Comparison of ENCODE assay signal across 14 cellular contexts in genomic region chr5:96324708-96325107, GRCh38.
DNase-seq lines count a peak whose midpoint lies in the region; ATAC-seq and TF ChIP-seq lines count a peak whose summit lies in the region.
"Had no signal": no experiment of that assay in that cellular context is flagged by ENCODE, and none has a peak within 500 bp of the region (broad histone marks: within the 10 kb centered on the region; RNA-seq: fewer than 3 reads in every experiment).

No MANE protein-coding gene starts in this region.

- 9% methylated on average over 2 of the region's 2 CpGs for WGBS in SK-N-SH (ENCODE audit: low lambda C conversion rate)

- H3K4me3 ChIP-seq in SK-N-SH (ENCODE audit: low read depth in 2 of 2, low read length in 1 of 2): no peak overlapping the region
- H3K4me3 ChIP-seq in fibroblast of pulmonary artery (replicated peaks; ENCODE audit: low read depth, low read length): no peak overlapping the region
- H3K4me3 ChIP-seq: adrenal gland, thoracic aorta had no signal

- H3K36me3 ChIP-seq in SK-N-SH (replicated peaks in 1 of 2; ENCODE audit: control insufficient read depth in 1 of 2, insufficient read depth in 2 of 2, low read length in 1 of 2): no peaks in the 10 kb centered on the region
- H3K36me3 ChIP-seq: adrenal gland, thoracic aorta had no signal

- CTCF ChIA-PET in SK-N-SH (lab: Yijun Ruan, JAX): interaction anchor here (1.3 to 1.7 kb wide), 3 partner anchors 9 to 466 kb away, joined by 3 to 4 read pairs (median 3); no protein-coding TSS in a partner anchor

- H4K20me1 ChIP-seq in SK-N-SH (ENCODE audit: insufficient read depth): no peaks in the 10 kb centered on the region

- POLR2A ChIA-PET in SK-N-SH (lab: Yijun Ruan, JAX): no interaction called here

- H3K27ac ChIP-seq in SK-N-SH (ENCODE audit: low read depth in 2 of 2, low read length in 1 of 2): peak overlapping the region in 1 of 2 experiments; percentile 36; a peak in 2 of 4 replicates
- H3K27ac ChIP-seq: adrenal gland, thoracic aorta had no signal

- H3K4me1 ChIP-seq in SK-N-SH (ENCODE audit: control insufficient read depth in 1 of 2, insufficient read depth in 2 of 2, low read depth in 1 of 2, low read length in 1 of 2): peaks cover 8 to 35% of the 10 kb centered on the region in 2 experiments
- H3K4me1 ChIP-seq: adrenal gland had no signal

- no peak overlapping the region for H3K9ac ChIP-seq in SK-N-SH

- peak; percentile 79 for DNase-seq in A172 (ENCODE audit: low spot score)
- DNase-seq in HK-2 (ENCODE audit: unreplicated experiment): peak; percentile 18
- no peak for DNase-seq in SK-N-SH
- peak; percentile 82 for DNase-seq in fibroblast of pulmonary artery (ENCODE audit: low read depth)
- DNase-seq in NCI-H82 treated with DMSO at 0.1 percent for 48 hours (lab: John Stamatoyannopoulos, UW; ENCODE audit: unreplicated experiment): no peak
- DNase-seq in NCI-H1092 (lab: John Stamatoyannopoulos, UW): no peak
- no peak for DNase-seq in CD1c-positive myeloid dendritic cell (ENCODE audit: extremely low spot score)
- DNase-seq: adrenal gland, endodermal cell, GDM1, NCI-H1694 treated with DMSO at 0.1 percent for 48 hours had no signal

- no peaks in the 10 kb centered on the region for H3K79me2 ChIP-seq in SK-N-SH (ENCODE audit: insufficient read depth)

- no peak overlapping the region for H2AFZ ChIP-seq in SK-N-SH (ENCODE audit: low read depth)

- H3K4me2 ChIP-seq in SK-N-SH: no peak overlapping the region

- no peaks in the 10 kb centered on the region for H3K27me3 ChIP-seq in SK-N-SH (ENCODE audit: insufficient read depth)
- H3K27me3 ChIP-seq: adrenal gland had no signal

- TF ChIP-seq EP300 in SK-N-SH (IDR thresholded peaks at IDR 0.05; ENCODE audit: borderline replicate concordance in 1 of 2, low read depth in 1 of 2, low read length in 1 of 2): peak in 1 of 2 experiments; percentile 39; a peak in 1 of 4 replicates

- ATAC-seq in HG02840 (IDR thresholded peaks at IDR 0.05; ENCODE audit: low FRiP score, unreplicated experiment): no peak
- ATAC-seq: sciatic nerve had no signal

- no peaks in the 10 kb centered on the region for H3K9me3 ChIP-seq in SK-N-SH
- H3K9me3 ChIP-seq: adrenal gland, thoracic aorta had no signal

- H3F3A ChIP-seq in SK-N-SH (replicated peaks; ENCODE audit: insufficient read depth): peaks cover 10% of the 10 kb centered on the region

- TF ChIP-seq CTCF in SK-N-SH (IDR thresholded peaks at IDR 0.05) (no peak), fibroblast of pulmonary artery (IDR thresholded peaks at IDR 0.05; ENCODE audit: low read length, missing control alignments) (no peak)

- no peaks in the 10 kb centered on the region for H3K9me2 ChIP-seq in SK-N-SH

- TF ChIP-seq RAD21 in SK-N-SH (IDR thresholded peaks at IDR 0.05; ENCODE audit: low read length): no peak

TF ChIP-seq in SK-N-SH, 30 proteins besides CTCF, POLR2A, EP300 and RAD21:
- TF ChIP-seq FOSL2 (IDR thresholded peaks at IDR 0.05; ENCODE audit: borderline replicate concordance, low read depth): peak; percentile 92
- TF ChIP-seq PBX3 (IDR thresholded peaks at IDR 0.05): peak; percentile 32; the same call in 1 of the 2 replicates
- TF ChIP-seq ELF1 (IDR thresholded peaks at IDR 0.05): no peak
- TF ChIP-seq RCOR1 (IDR thresholded peaks at IDR 0.05; ENCODE audit: low read length): no peak
- TF ChIP-seq GATA2 (CRISPR knock-in tag; IDR thresholded peaks at IDR 0.05): no peak
- TF ChIP-seq JUND (IDR thresholded peaks at IDR 0.05): peak; percentile 79
- peak; percentile 13; the same call in 1 of the 2 replicates for TF ChIP-seq RXRA (IDR thresholded peaks at IDR 0.05; ENCODE audit: borderline replicate concordance, low read depth)
- peak; percentile 78; the same call in 1 of the 2 replicates for TF ChIP-seq NFIC (IDR thresholded peaks at IDR 0.05; ENCODE audit: borderline replicate concordance)
- peak; percentile 45 for TF ChIP-seq TCF12 (IDR thresholded peaks at IDR 0.05)

Comparison
In these comparisons a context has a peak if more than half of its experiments do, and no peak if none do; other contexts are left out.
1. DNase-seq: peak in A172 (single experiment), HK-2 (single experiment) and fibroblast of pulmonary artery (single experiment); none in SK-N-SH (single experiment), NCI-H82 treated with DMSO at 0.1 percent for 48 hours (single experiment), NCI-H1092 (single experiment) and CD1c-positive myeloid dendritic cell (single experiment).